In the genomic region with DNA sequence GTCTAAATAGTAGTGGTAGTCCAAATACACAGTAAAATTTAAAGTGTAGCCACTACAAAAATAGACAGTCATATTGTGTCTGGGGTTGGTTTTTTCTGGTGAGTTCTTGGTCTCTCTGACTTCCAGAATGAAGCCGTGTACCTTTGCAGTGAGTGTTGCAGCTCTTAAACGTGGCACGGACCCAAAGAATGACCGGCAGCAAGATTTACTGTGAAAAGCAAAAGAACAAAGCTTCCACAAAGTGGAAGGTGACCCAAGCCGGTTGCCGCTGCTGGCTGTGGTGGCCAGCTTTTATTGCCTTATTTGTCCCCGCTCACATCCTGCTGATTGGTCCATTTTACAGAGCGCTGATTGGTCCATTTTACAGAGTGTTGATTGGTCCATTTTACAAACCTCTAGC, we compare ENCODE assay signal across 24 cellular contexts.
"Had no signal": no experiment of that assay in that cellular context is flagged by ENCODE, and none has a peak within 500 bp of the region (broad histone marks: within the 10 kb centered on the region; RNA-seq: fewer than 3 reads in every experiment).

No MANE protein-coding gene starts in this region.

- H3K4me2 ChIP-seq: neural progenitor cell had no signal

- H3K4me3 ChIP-seq: neural progenitor cell, ovary, psoas muscle, skin epidermis, stomach, thoracic aorta, tibial artery, transverse colon, upper lobe of right lung, uterus had no signal

- H2AFZ ChIP-seq: neural progenitor cell, parathyroid adenoma had no signal

- DNase-seq: naive thymus-derived CD4-positive, alpha-beta T cell; natural killer cell; occipital lobe; posterior cingulate gyrus; psoas muscle; right cardiac atrium; stimulated activated CD4-positive, alpha-beta T cell treated with anti-CD3 and anti-CD28 coated beads, Interleukin-15, amount 100 ng/mL, for 24 hours; stimulated activated CD4-positive, alpha-beta T cell treated with anti-CD3 and anti-CD28 coated beads, Interleukin-2, amount 100 ng/mL, for 24 hours; stimulated activated CD4-positive, alpha-beta T cell treated with anti-CD3 and anti-CD28 coated beads, Interleukin-2, amount 100 ng/mL, for 48 hours; stimulated activated CD4-positive, alpha-beta T cell treated with anti-CD3 and anti-CD28 coated beads, Interleukin-4, amount 100 ng/mL, for 24 hours; stimulated activated naive B cell treated with anti-CD40 and anti-IgM and Interleukin-4, amounts not matched to agents 10 μg/mL and 1 μg/mL and 100 μg/mL, for 72 hours; stimulated activated naive CD4-positive, alpha-beta T cell treated with Interleukin-2 at 50 U/mL for 16 hours; stomach; tibial artery; transverse colon; upper lobe of right lung; uterus had no signal

- H3K4me1 ChIP-seq: parathyroid adenoma, psoas muscle, stomach, tibial artery, transverse colon, upper lobe of right lung, uterus had no signal

- H3K79me2 ChIP-seq: parathyroid adenoma had no signal

- H3K9me3 ChIP-seq: ovary, psoas muscle, stomach, thoracic aorta, tibial artery, transverse colon, upper lobe of right lung, uterus had no signal

- H3K9ac ChIP-seq: neural progenitor cell, parathyroid adenoma had no signal

- H3K36me3 ChIP-seq: neural progenitor cell, ovary, stomach, thoracic aorta, tibial artery, transverse colon, upper lobe of right lung, uterus had no signal

- H3K27ac ChIP-seq: neural progenitor cell, ovary, parathyroid adenoma, psoas muscle, skin epidermis, stomach, thoracic aorta, tibial artery, transverse colon, upper lobe of right lung, uterus had no signal

- ATAC-seq: naive thymus-derived CD4-positive, alpha-beta T cell; natural killer cell; psoas muscle; right cardiac atrium; sciatic nerve; stimulated activated effector memory CD8-positive, alpha-beta T cell treated with anti-CD3 and anti-CD28 coated beads, Interleukin-12 subunit alpha, Interleukin-12 subunit beta, amount 100 ng/mL, for 72 hours; stimulated activated naive B cell treated with anti-CD40 and anti-IgM and Interleukin-4, amounts not matched to agents 10 μg/mL and 1 μg/mL and 100 μg/mL, for 72 hours; upper lobe of right lung had no signal

- H3K27me3 ChIP-seq: neural progenitor cell, ovary, stomach, tibial artery, transverse colon, upper lobe of right lung, uterus had no signal
